Comparison of ENCODE assay signal across 8 cellular contexts in the genomic region with DNA sequence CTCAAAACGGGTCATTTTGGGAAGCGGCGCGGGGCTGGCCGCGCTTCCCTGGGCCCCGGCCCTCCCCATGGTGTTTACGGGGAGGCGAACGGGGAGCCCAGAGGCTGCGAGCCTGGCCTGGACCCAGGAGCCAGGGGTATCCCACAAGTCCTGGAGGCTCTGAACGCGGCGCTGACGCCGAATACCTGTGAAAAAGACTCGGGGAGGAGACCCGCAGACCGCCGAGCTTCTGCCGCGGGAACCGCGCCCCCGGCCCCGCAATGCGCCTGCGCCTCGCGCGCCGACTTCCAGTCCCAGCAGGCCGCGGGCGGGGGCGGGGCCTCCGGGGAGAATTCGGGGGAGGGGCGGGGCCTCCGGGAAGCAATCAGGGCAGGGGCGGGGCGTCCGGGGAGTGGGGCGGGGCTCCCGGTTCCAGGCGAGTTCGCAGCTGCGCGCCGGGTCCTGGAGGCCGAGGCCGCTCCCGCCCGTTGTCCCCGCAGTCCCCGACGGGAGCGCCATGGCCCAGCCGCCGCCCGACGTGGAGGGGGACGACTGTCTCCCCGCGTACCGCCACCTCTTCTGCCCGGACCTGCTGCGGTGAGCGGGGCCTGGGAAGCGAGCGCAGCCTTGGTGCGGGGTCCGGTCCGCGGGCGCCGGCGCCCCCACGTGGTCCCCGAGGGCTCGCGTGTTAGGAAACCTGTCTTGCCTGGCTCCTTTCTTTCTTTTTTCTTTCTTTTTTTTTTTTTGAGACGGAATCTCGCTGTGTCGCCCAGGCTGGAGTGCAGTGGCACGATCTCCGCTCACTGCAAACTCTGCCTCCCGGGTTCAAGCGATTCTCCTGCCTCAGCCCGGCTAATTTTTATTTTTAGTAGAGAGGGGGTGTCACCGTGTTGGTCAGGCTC.
DNase-seq lines count a peak whose midpoint lies in the region; ATAC-seq lines count a peak whose summit lies in the region.

A gene with protein sequence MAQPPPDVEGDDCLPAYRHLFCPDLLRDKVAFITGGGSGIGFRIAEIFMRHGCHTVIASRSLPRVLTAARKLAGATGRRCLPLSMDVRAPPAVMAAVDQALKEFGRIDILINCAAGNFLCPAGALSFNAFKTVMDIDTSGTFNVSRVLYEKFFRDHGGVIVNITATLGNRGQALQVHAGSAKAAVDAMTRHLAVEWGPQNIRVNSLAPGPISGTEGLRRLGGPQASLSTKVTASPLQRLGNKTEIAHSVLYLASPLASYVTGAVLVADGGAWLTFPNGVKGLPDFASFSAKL (plus strand): TSS at position 418 of the 881 bp plus-strand sequence. CDS start 79 bp downstream, at position 497.

- ATAC-seq in HG02981 (IDR thresholded peaks at IDR 0.05; ENCODE audit: unreplicated experiment) = peak; percentile 53

- peak; percentile 78 for DNase-seq in SIG-M5 treated with dmso at 0.1 percent for 504 hours (lab: John Stamatoyannopoulos, UW; ENCODE audit: unreplicated experiment)
- DNase-seq in SIG-M5 (lab: John Stamatoyannopoulos, UW) = no peak
- DNase-seq in NCI-H2171 (lab: John Stamatoyannopoulos, UW) = peak; percentile 93
- peak; percentile 97 to 99 (median 98) for DNase-seq in activated CD4-positive, CD25-positive, alpha-beta regulatory T cell (lab: John Stamatoyannopoulos, UW)
- peak in 60 of 61 donors; percentile 65 to 99 (median 92) for DNase-seq in caudate nucleus (lab: John Stamatoyannopoulos, UW)
- DNase-seq in islet precursor cell = peak; percentile 98
- DNase-seq in stimulated activated CD4-positive, alpha-beta T cell treated with anti-CD3 and anti-CD28 coated beads, Interleukin-12 subunit alpha, Interleukin-12 subunit beta, amount 100 ng/mL, for 4 hours = peak; percentile 100

- H3K27ac ChIP-seq in caudate nucleus (ENCODE audit: low read depth, low read length) = peak within 1 kb of the TSS; percentile 92
